Comparison of ENCODE assay signal across 8 cellular contexts in the genomic region with DNA sequence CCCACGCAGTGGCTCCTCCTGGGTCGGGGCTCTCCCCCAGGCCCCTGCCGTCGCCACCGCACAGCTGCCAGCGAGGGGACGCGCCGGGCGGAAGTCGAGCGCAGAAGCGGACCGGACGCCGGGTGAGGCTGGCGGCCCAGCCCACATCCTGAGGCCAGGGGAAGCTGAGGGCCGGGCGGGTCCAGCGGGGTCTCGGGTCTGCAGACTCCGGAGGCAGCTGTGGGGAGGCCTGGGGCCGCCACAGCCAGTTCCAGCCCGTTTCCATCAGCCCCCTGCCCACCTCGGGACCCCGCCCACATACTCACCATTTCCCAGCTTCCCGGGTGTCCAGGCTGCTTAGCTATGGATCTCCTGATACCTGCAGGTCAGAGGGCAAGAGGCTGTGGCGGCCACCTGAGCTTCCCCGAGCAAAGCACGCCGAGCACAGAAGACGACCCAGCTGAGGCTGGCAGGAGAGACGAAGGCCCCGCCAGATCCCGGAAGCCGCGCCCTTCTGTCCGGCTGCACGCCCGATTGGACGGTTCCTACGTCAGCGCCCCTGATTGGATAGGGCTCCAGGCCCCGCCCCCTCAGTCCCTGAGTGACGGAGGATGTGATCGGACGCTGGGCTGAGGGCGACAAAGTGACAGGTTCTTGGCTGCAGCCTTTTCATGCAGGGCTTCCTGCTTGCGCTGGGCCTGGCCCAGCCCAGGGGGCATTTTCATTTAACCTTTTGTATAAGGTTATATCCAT. TPM values are rescaled to one million over a fixed set of nuclear protein-coding genes. Genes with fewer than 3 reads are reported as not detected.
DNase-seq lines count a peak whose midpoint lies in the region; ATAC-seq and TF ChIP-seq lines count a peak whose summit lies in the region.

No MANE protein-coding gene starts in this region.

- peaks cover 49% of the 10 kb centered on the region for H3K4me1 Mint-ChIP-seq in activated CD4-positive, alpha-beta T cell treated with anti-CD3 and anti-CD28 coated beads, Interleukin-2, amount 10 ng/mL, durations not matched to agents 7 days and 5 days
- peaks cover 31% of the 10 kb centered on the region for H3K4me1 Mint-ChIP-seq in dendritic cell treated with granulocyte-macrophage colony-stimulating factor and Interleukin-4, amounts not matched to agents 40 ng/mL and 50 ng/mL, for 4 days (ENCODE audit: low read depth)

- ATAC-seq in GM19351 (IDR thresholded peaks at IDR 0.05; ENCODE audit: unreplicated experiment): peak; percentile 86
- ATAC-seq in HG03520 (IDR thresholded peaks at IDR 0.05; ENCODE audit: unreplicated experiment): peak; percentile 90
- ATAC-seq in left lung: peak; percentile 100

- H3K4me3 ChIP-seq in left lung: peak overlapping the region; percentile 81 to 93

- intact Hi-C loops in dendritic cell treated with granulocyte-macrophage colony-stimulating factor and Interleukin-4, amounts not matched to agents 40 ng/mL and 50 ng/mL, for 4 days (cut with micrococcal nuclease): loop anchor here (2.0 to 10.0 kb wide), 2 partner anchors 106 to 120 kb away; partner anchors contain the start of genes ZNF496 and ZNF669
- intact Hi-C loops in left lung (cut with DNase I): no loop called here

- peaks cover 0 to 42% of the 10 kb centered on the region in 2 donors for H3K4me1 ChIP-seq in left lung

- peaks cover 45% of the 10 kb centered on the region for H3K36me3 Mint-ChIP-seq in activated CD4-positive, alpha-beta T cell treated with anti-CD3 and anti-CD28 coated beads, Interleukin-2, amount 10 ng/mL, durations not matched to agents 7 days and 5 days (ENCODE audit: low read depth)
- peaks cover 51% of the 10 kb centered on the region for H3K36me3 Mint-ChIP-seq in dendritic cell treated with granulocyte-macrophage colony-stimulating factor and Interleukin-4, amounts not matched to agents 40 ng/mL and 50 ng/mL, for 4 days (ENCODE audit: low read depth)

- POLR2A ChIA-PET in activated CD4-positive, alpha-beta T cell treated with anti-CD3 and anti-CD28 coated beads, Interleukin-2, amount 10 ng/mL, durations not matched to agents 7 days and 5 days (lab: Charles Lee): interaction anchor here (0.5 kb wide), 1 partner anchor 134 kb away, joined by 5 read pairs; no protein-coding TSS in a partner anchor

- H3K27ac Mint-ChIP-seq in activated CD4-positive, alpha-beta T cell treated with anti-CD3 and anti-CD28 coated beads, Interleukin-2, amount 10 ng/mL, durations not matched to agents 7 days and 5 days: peak overlapping the region; percentile 97
- H3K27ac Mint-ChIP-seq in dendritic cell treated with granulocyte-macrophage colony-stimulating factor and Interleukin-4, amounts not matched to agents 40 ng/mL and 50 ng/mL, for 4 days: peak overlapping the region; percentile 97

- peaks cover 0 to 3% of the 10 kb centered on the region in 2 donors for H3K9me3 ChIP-seq in left lung

- no peaks in the 10 kb centered on the region for H3K27me3 Mint-ChIP-seq in activated CD4-positive, alpha-beta T cell treated with anti-CD3 and anti-CD28 coated beads, Interleukin-2, amount 10 ng/mL, durations not matched to agents 7 days and 5 days
- H3K27me3 Mint-ChIP-seq in dendritic cell treated with granulocyte-macrophage colony-stimulating factor and Interleukin-4, amounts not matched to agents 40 ng/mL and 50 ng/mL, for 4 days: no peaks in the 10 kb centered on the region

- H3K27me3 ChIP-seq in left lung: no peaks in the 10 kb centered on the region

- peak overlapping the region; percentile 92 for H3K4me3 Mint-ChIP-seq in activated CD4-positive, alpha-beta T cell treated with anti-CD3 and anti-CD28 coated beads, Interleukin-2, amount 10 ng/mL, durations not matched to agents 7 days and 5 days
- H3K4me3 Mint-ChIP-seq in dendritic cell treated with granulocyte-macrophage colony-stimulating factor and Interleukin-4, amounts not matched to agents 40 ng/mL and 50 ng/mL, for 4 days: peak overlapping the region; percentile 92

- peaks cover 0 to 21% of the 10 kb centered on the region in 2 donors for H3K36me3 ChIP-seq in left lung

- H3K27ac ChIP-seq in left lung: peak overlapping the region; percentile 87 to 98

- TF ChIP-seq CTCF in left lung (IDR thresholded peaks at IDR 0.05): no peak

- DNase-seq in C1 segment of cervical spinal cord (lab: John Stamatoyannopoulos, UW) (peak; percentile 58 to 96 (median 93)), NCI-H526 treated with DMSO at 0.1 percent for 48 hours (lab: John Stamatoyannopoulos, UW) (peak; percentile 80), left lung (peak; percentile 96 to 98)
- peak; percentile 97 for DNase-seq in activated CD4-positive, alpha-beta T cell treated with anti-CD3 and anti-CD28 coated beads, Interleukin-2, amount 10 ng/mL, durations not matched to agents 7 days and 5 days
- DNase-seq in stimulated activated CD4-positive, alpha-beta T cell treated with anti-CD3 and anti-CD28 coated beads, Interleukin-2, amount 100 ng/mL, for 4 hours (ENCODE audit: low read depth): peak; percentile 91

- CTCF ChIA-PET in activated CD4-positive, alpha-beta T cell treated with anti-CD3 and anti-CD28 coated beads, Interleukin-2, amount 10 ng/mL, durations not matched to agents 7 days and 5 days (lab: Charles Lee): no interaction called here

- H3K9me3 Mint-ChIP-seq in activated CD4-positive, alpha-beta T cell treated with anti-CD3 and anti-CD28 coated beads, Interleukin-2, amount 10 ng/mL, durations not matched to agents 7 days and 5 days: peaks cover 20% of the 10 kb centered on the region
- H3K9me3 Mint-ChIP-seq in dendritic cell treated with granulocyte-macrophage colony-stimulating factor and Interleukin-4, amounts not matched to agents 40 ng/mL and 50 ng/mL, for 4 days: peaks cover 27% of the 10 kb centered on the region

RNA-seq across cellular contexts. Expression of gene ZNF124, which starts 38.7 kb away (rescaled TPM):
- total RNA-seq in activated CD4-positive, alpha-beta T cell treated with anti-CD3 and anti-CD28 coated beads, Interleukin-2, amount 10 ng/mL, durations not matched to agents 7 days and 5 days: 10 to 100 TPM; 23.0 to 23.6 TPM
- 10 to 100 TPM; 22.9 to 26.5 TPM for total RNA-seq in left lung

RNA-seq across cellular contexts. Expression of gene VN1R5, which starts 45.3 kb away (rescaled TPM):
- total RNA-seq in activated CD4-positive, alpha-beta T cell treated with anti-CD3 and anti-CD28 coated beads, Interleukin-2, amount 10 ng/mL, durations not matched to agents 7 days and 5 days: not detected
- total RNA-seq in left lung: not detected

Comparison
In these comparisons a context has a peak if more than half of its experiments do, and no peak if none do; other contexts are left out.
1. Peak in every context shown above with its lines: DNase-seq, ATAC-seq, H3K4me3 ChIP-seq and H3K27ac ChIP-seq.